ENCODE assay signal across 8 cellular contexts in genomic region chr12:11648514-11649412, GRCh38. TPM values are rescaled to one million over a fixed set of nuclear protein-coding genes. Genes with fewer than 3 reads are reported as not detected.
DNase-seq lines count a peak whose midpoint lies in the region; ATAC-seq and TF ChIP-seq lines count a peak whose summit lies in the region.

No MANE protein-coding gene starts in this region.

- H3K4me1 ChIP-seq in left lung, result peaks cover 15 to 32% of the 10 kb centered on the region in 2 donors

- intact Hi-C loops in activated CD4-positive, alpha-beta T cell treated with anti-CD3 and anti-CD28 coated beads, Interleukin-2, amount 10 ng/mL, durations not matched to agents 24 days and 14 days (cut with micrococcal nuclease), result loop anchor here (1.0 to 2.0 kb wide), 9 partner anchors 68 to 708 kb away; partner anchors contain the start of gene BORCS5
- intact Hi-C loops in dendritic cell treated with granulocyte-macrophage colony-stimulating factor and Interleukin-4, amounts not matched to agents 40 ng/mL and 50 ng/mL, for 4 days (cut with micrococcal nuclease), result loop anchor here (2.0 kb wide), 1 partner anchor 68 kb away; no protein-coding TSS in a partner anchor
- intact Hi-C loops in left lung (cut with DNase I), result loop anchor here in 1 of 2 donors (10.0 kb wide), 1 partner anchor 366 kb away; no protein-coding TSS in a partner anchor

- H3K9me3 ChIP-seq in left lung, result no peaks in the 10 kb centered on the region

- no peaks in the 10 kb centered on the region for H3K9me3 Mint-ChIP-seq in activated CD4-positive, alpha-beta T cell treated with anti-CD3 and anti-CD28 coated beads, Interleukin-2, amount 10 ng/mL, durations not matched to agents 24 days and 14 days
- H3K9me3 Mint-ChIP-seq in dendritic cell treated with granulocyte-macrophage colony-stimulating factor and Interleukin-4, amounts not matched to agents 40 ng/mL and 50 ng/mL, for 4 days, result no peaks in the 10 kb centered on the region

- peaks cover 30% of the 10 kb centered on the region for H3K36me3 Mint-ChIP-seq in activated CD4-positive, alpha-beta T cell treated with anti-CD3 and anti-CD28 coated beads, Interleukin-2, amount 10 ng/mL, durations not matched to agents 24 days and 14 days (ENCODE audit: low read depth)
- peaks cover 39% of the 10 kb centered on the region for H3K36me3 Mint-ChIP-seq in dendritic cell treated with granulocyte-macrophage colony-stimulating factor and Interleukin-4, amounts not matched to agents 40 ng/mL and 50 ng/mL, for 4 days (ENCODE audit: low read depth)

- H3K27me3 ChIP-seq in BJ (ENCODE audit: control insufficient read depth, insufficient read depth, low read length) (no peaks in the 10 kb centered on the region), left lung (no peaks in the 10 kb centered on the region)

- peak overlapping the region; percentile 97 for H3K27ac Mint-ChIP-seq in activated CD4-positive, alpha-beta T cell treated with anti-CD3 and anti-CD28 coated beads, Interleukin-2, amount 10 ng/mL, durations not matched to agents 24 days and 14 days
- peak overlapping the region; percentile 97 for H3K27ac Mint-ChIP-seq in dendritic cell treated with granulocyte-macrophage colony-stimulating factor and Interleukin-4, amounts not matched to agents 40 ng/mL and 50 ng/mL, for 4 days

- H3K4me1 Mint-ChIP-seq in activated CD4-positive, alpha-beta T cell treated with anti-CD3 and anti-CD28 coated beads, Interleukin-2, amount 10 ng/mL, durations not matched to agents 24 days and 14 days, result peaks cover 23% of the 10 kb centered on the region
- H3K4me1 Mint-ChIP-seq in dendritic cell treated with granulocyte-macrophage colony-stimulating factor and Interleukin-4, amounts not matched to agents 40 ng/mL and 50 ng/mL, for 4 days (ENCODE audit: low read depth), result peaks cover 22% of the 10 kb centered on the region

- peak; percentile 57 for TF ChIP-seq POLR2A in GM19099 (IDR thresholded peaks at IDR 0.05; ENCODE audit: extremely low read depth, insufficient read length, low read depth)

- ATAC-seq in HG03354 (IDR thresholded peaks at IDR 0.05; ENCODE audit: poor library complexity, severe bottlenecking, unreplicated experiment) (peak; percentile 42), left lung (peak; percentile 58)

- POLR2A ChIA-PET in BJ (lab: Charles Lee), result no interaction called here

- H3K27ac ChIP-seq in left lung, result peak overlapping the region; percentile 96 to 99

- H3K36me3 ChIP-seq in BJ (ENCODE audit: control insufficient read depth, insufficient read depth, low read length) (no peaks in the 10 kb centered on the region), left lung (no peaks in the 10 kb centered on the region)

- DNase-seq in BJ (ENCODE audit: low read depth), result no peak
- DNase-seq in NCI-H510A (lab: John Stamatoyannopoulos, UW), result peak; percentile 88
- peak; percentile 91 for DNase-seq in activated CD4-positive, alpha-beta T cell treated with anti-CD3 and anti-CD28 coated beads, Interleukin-2, amount 10 ng/mL, durations not matched to agents 24 days and 14 days
- DNase-seq in left lung, result peak; percentile 74 to 91
- DNase-seq in stimulated activated CD4-positive, alpha-beta T cell treated with anti-CD3 and anti-CD28 coated beads, Interleukin-2, amount 100 ng/mL, for 48 hours, result peak; percentile 42 to 51

- TF ChIP-seq CTCF in BJ (IDR thresholded peaks at IDR 0.05; ENCODE audit: insufficient read depth, low read depth, low read length) (no peak), left lung (IDR thresholded peaks at IDR 0.05) (no peak)

- no peaks in the 10 kb centered on the region for H3K27me3 Mint-ChIP-seq in activated CD4-positive, alpha-beta T cell treated with anti-CD3 and anti-CD28 coated beads, Interleukin-2, amount 10 ng/mL, durations not matched to agents 24 days and 14 days
- no peaks in the 10 kb centered on the region for H3K27me3 Mint-ChIP-seq in dendritic cell treated with granulocyte-macrophage colony-stimulating factor and Interleukin-4, amounts not matched to agents 40 ng/mL and 50 ng/mL, for 4 days

- H3K4me3 Mint-ChIP-seq in activated CD4-positive, alpha-beta T cell treated with anti-CD3 and anti-CD28 coated beads, Interleukin-2, amount 10 ng/mL, durations not matched to agents 24 days and 14 days, result peak overlapping the region; percentile 91
- H3K4me3 Mint-ChIP-seq in dendritic cell treated with granulocyte-macrophage colony-stimulating factor and Interleukin-4, amounts not matched to agents 40 ng/mL and 50 ng/mL, for 4 days, result peak overlapping the region; percentile 85

- peak overlapping the region; percentile 74 for H3K4me3 ChIP-seq in BJ (ENCODE audit: low read depth, low read length)
- peak overlapping the region; percentile 60 to 77 for H3K4me3 ChIP-seq in left lung

- CTCF ChIA-PET in BJ (lab: Yijun Ruan, JAX), result no interaction called here

RNA-seq across cellular contexts. Expression of gene ETV6, which starts 0.7 kb away (rescaled TPM):
- polyA plus RNA-seq in BJ (2011; rRNA removed), result 9.4 and 10.7 TPM in 2 replicates
- 25.9 and 27.6 TPM in 2 replicates for polyA minus RNA-seq in BJ (2011; rRNA and poly(A)+ RNA removed)
- total RNA-seq in activated CD4-positive, alpha-beta T cell treated with anti-CD3 and anti-CD28 coated beads, Interleukin-2, amount 10 ng/mL, durations not matched to agents 24 days and 14 days, result 114 and 119 TPM in 2 replicates
- 10 to 100 TPM; 26.6 to 44.7 TPM for total RNA-seq in left lung
